8 cellular contexts compared by ENCODE assay signal in genomic region chr14:106268013-106268727, GRCh38.
DNase-seq lines count a peak whose midpoint lies in the region; ATAC-seq and TF ChIP-seq lines count a peak whose summit lies in the region.

No MANE protein-coding gene starts in this region.

- no peak overlapping the region for H3K27ac Mint-ChIP-seq in chondrocyte (ENCODE audit: unreplicated experiment)

- H3K9me3 Mint-ChIP-seq in chondrocyte (ENCODE audit: low read depth): peaks cover 71% of the 10 kb centered on the region

- peak overlapping the region; percentile 96 for H3K27ac ChIP-seq in DND-41 (ENCODE audit: low read length)

- H4K20me1 ChIP-seq in DND-41 (ENCODE audit: insufficient read depth, low read length): no peaks in the 10 kb centered on the region

- H3K36me3 ChIP-seq in DND-41 (ENCODE audit: insufficient read depth, low read length): no peaks in the 10 kb centered on the region

- ATAC-seq in DND-41 (ENCODE audit: insufficient read depth, low read depth) (peak; percentile 91), GM21381 (IDR thresholded peaks at IDR 0.05; ENCODE audit: unreplicated experiment) (no peak), HG03025 (IDR thresholded peaks at IDR 0.05; ENCODE audit: low FRiP score, unreplicated experiment) (no peak)

- peak overlapping the region; percentile 58 for H3K4me2 ChIP-seq in DND-41 (ENCODE audit: insufficient read depth, low read length)

- peak; percentile 100 for DNase-seq in DND-41
- DNase-seq in NCI-H526 treated with DMSO at 0.1 percent for 48 hours (lab: John Stamatoyannopoulos, UW): peak; percentile 19
- DNase-seq in activated T-cell treated with anti-CD3 and anti-CD28 coated beads for 4 hours: peak; percentile 86
- peak; percentile 66 to 88 for DNase-seq in stimulated activated CD4-positive, alpha-beta T cell treated with anti-CD3 and anti-CD28 coated beads, Interleukin-1b, Interleukin-23, amount 100 ng/mL, for 4 hours (ENCODE audit: low read depth in 2 of 2)
- no peak for DNase-seq in chondrocyte (ENCODE audit: low spot score)
- DNase-seq in NCI-H446 treated with DMSO at 0.1 percent for 48 hours (lab: John Stamatoyannopoulos, UW): no peak

- H3K9ac ChIP-seq in DND-41 (ENCODE audit: low read depth, low read length): peak overlapping the region; percentile 58

- no peaks in the 10 kb centered on the region for H3K27me3 Mint-ChIP-seq in chondrocyte (ENCODE audit: low read depth)

- H3K27me3 ChIP-seq in DND-41 (ENCODE audit: insufficient read depth, low read length, poor library complexity): no peaks in the 10 kb centered on the region

- TF ChIP-seq CTCF in DND-41 (IDR thresholded peaks at IDR 0.05; ENCODE audit: borderline replicate concordance, extremely low read depth, low read length, poor library complexity, severe bottlenecking): peak; percentile 100
- no peak for TF ChIP-seq CTCF in chondrocyte (IDR thresholded peaks at IDR 0.05)

- H3K4me3 ChIP-seq in DND-41 (ENCODE audit: low read depth in 1 of 2, low read length in 2 of 2): peak overlapping the region in 1 of 2 experiments; percentile 41; a peak in 2 of 4 replicates

- no peaks in the 10 kb centered on the region for H3K9me3 ChIP-seq in DND-41 (ENCODE audit: insufficient read depth, low read length, severe bottlenecking)

- peaks cover 53% of the 10 kb centered on the region for H3K4me1 ChIP-seq in DND-41 (ENCODE audit: insufficient read depth, low read length)

- H2AFZ ChIP-seq in DND-41 (ENCODE audit: low read depth, low read length): peak overlapping the region; percentile 68

- H3K4me3 Mint-ChIP-seq in chondrocyte (ENCODE audit: unreplicated experiment): no peak overlapping the region

- H3K4me1 Mint-ChIP-seq in chondrocyte (ENCODE audit: low read depth): no peaks in the 10 kb centered on the region

- no peaks in the 10 kb centered on the region for H3K36me3 Mint-ChIP-seq in chondrocyte (ENCODE audit: low read depth)

- no peaks in the 10 kb centered on the region for H3K79me2 ChIP-seq in DND-41 (ENCODE audit: insufficient read depth, low read length)

Comparison
In these comparisons a context has a peak if more than half of its experiments do, and no peak if none do; other contexts are left out.
1. DNase-seq: peak in DND-41 (single experiment), NCI-H526 treated with DMSO at 0.1 percent for 48 hours (single experiment), activated T-cell treated with anti-CD3 and anti-CD28 coated beads for 4 hours (single experiment) and stimulated activated CD4-positive, alpha-beta T cell treated with anti-CD3 and anti-CD28 coated beads, Interleukin-1b, Interleukin-23, amount 100 ng/mL, for 4 hours (2 of 2); none in chondrocyte (single experiment) and NCI-H446 treated with DMSO at 0.1 percent for 48 hours (single experiment).